ENCODE assay signal across 8 cellular contexts in the genomic region with DNA sequence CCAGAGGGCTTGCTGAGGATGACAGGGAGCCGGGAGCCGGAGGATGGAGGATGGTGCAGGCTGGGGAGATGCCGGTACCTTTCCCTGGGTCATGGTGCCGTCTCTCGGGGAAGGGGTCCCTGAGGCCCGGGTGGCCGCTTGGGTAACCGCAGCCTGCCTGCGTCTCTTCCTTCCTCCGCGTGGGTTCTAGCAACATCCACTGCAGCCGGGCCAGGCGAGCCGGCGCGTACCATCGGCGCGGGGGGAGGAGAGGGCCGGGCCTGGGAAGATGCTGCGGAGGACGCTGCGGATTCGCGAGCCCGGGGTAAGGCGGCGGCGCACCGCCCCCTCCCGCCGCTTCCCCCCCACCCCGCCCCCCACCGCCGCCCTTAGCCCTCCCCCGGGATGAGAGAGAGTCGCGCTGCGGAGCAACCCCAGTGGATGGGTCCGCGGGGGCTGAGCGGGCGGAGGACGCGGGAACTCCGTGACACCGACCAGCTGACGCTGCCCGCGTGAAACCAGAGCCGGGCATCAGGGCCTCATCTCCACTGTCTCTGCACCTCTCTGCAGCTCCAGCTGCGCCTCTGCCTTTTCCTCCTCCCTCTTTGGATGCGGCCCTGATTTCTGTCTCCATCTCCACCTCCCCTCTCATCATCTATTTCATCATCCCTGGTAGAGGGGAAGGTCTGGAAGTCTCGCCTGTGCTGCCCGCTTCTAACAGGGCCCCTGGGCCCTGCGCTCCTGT. TPM values are rescaled to one million over a fixed set of nuclear protein-coding genes. Genes with fewer than 3 reads are reported as not detected.
DNase-seq lines count a peak whose midpoint lies in the region; ATAC-seq and TF ChIP-seq lines count a peak whose summit lies in the region.

A gene (minus strand): TSS at position 201 of the 724 bp plus-strand sequence. CDS start 108 bp downstream, at position 93.

- CTCF ChIA-PET in CD4-positive, alpha-beta T cell (lab: Charles Lee), result no interaction called here

- no peak within 1 kb of the TSS for H3K27ac Mint-ChIP-seq in CD4-positive, alpha-beta T cell
- H3K27ac Mint-ChIP-seq in activated T-helper 17 cell treated with anti-CD3 and anti-CD28 coated beads, Interleukin-2, amount 50 U/mL, for 72 hours, result peak within 1 kb of the TSS; percentile 54
- H3K27ac Mint-ChIP-seq in osteocyte (ENCODE audit: unreplicated experiment), result peak within 1 kb of the TSS; percentile 64

- H3K4me1 Mint-ChIP-seq in CD4-positive, alpha-beta T cell (ENCODE audit: low read depth), result peaks cover 5% of the 10 kb centered on the region
- peaks cover 8% of the 10 kb centered on the region for H3K4me1 Mint-ChIP-seq in activated T-helper 17 cell treated with anti-CD3 and anti-CD28 coated beads, Interleukin-2, amount 50 U/mL, for 72 hours
- H3K4me1 Mint-ChIP-seq in osteocyte (ENCODE audit: unreplicated experiment), result peaks cover 11% of the 10 kb centered on the region

- no peaks in the 10 kb centered on the region for H3K9me3 ChIP-seq in CD4-positive, alpha-beta T cell (ENCODE audit: control insufficient read depth, low read length)

- peak within 1 kb of the TSS; percentile 44 for H3K4me3 ChIP-seq in fibroblast of villous mesenchyme (ENCODE audit: low read depth, low read length)

- no peak within 1 kb of the TSS for H3K27ac ChIP-seq in CD4-positive, alpha-beta T cell (ENCODE audit: low read depth, low read length)

- H3K27me3 Mint-ChIP-seq in CD4-positive, alpha-beta T cell, result peaks cover 15% of the 10 kb centered on the region
- peaks cover 7% of the 10 kb centered on the region for H3K27me3 Mint-ChIP-seq in activated T-helper 17 cell treated with anti-CD3 and anti-CD28 coated beads, Interleukin-2, amount 50 U/mL, for 72 hours
- no peaks in the 10 kb centered on the region for H3K27me3 Mint-ChIP-seq in osteocyte (ENCODE audit: unreplicated experiment)

- H3K4me3 Mint-ChIP-seq in CD4-positive, alpha-beta T cell, result peak within 1 kb of the TSS; percentile 88
- peak within 1 kb of the TSS; percentile 73 for H3K4me3 Mint-ChIP-seq in activated T-helper 17 cell treated with anti-CD3 and anti-CD28 coated beads, Interleukin-2, amount 50 U/mL, for 72 hours
- peak within 1 kb of the TSS; percentile 77 for H3K4me3 Mint-ChIP-seq in osteocyte (ENCODE audit: unreplicated experiment)

- no peak for TF ChIP-seq CTCF in CD4-positive, alpha-beta T cell (IDR thresholded peaks at IDR 0.05)
- TF ChIP-seq CTCF in fibroblast of villous mesenchyme (IDR thresholded peaks at IDR 0.05; ENCODE audit: insufficient read depth, low read depth, low read length) (no peak), osteocyte (IDR thresholded peaks at IDR 0.05) (no peak)

- DNase-seq in CD4-positive, alpha-beta T cell, result peak; percentile 16 to 54 (median 33)
- peak; percentile 83 for DNase-seq in NCI-H2171 treated with DMSO at 0.1 percent for 48 hours (lab: John Stamatoyannopoulos, UW)
- peak; percentile 86 for DNase-seq in fibroblast of villous mesenchyme (ENCODE audit: low read depth)
- DNase-seq in osteocyte (ENCODE audit: extremely low spot score, unreplicated experiment), result no peak
- peak; percentile 65 for DNase-seq in ureter (ENCODE audit: low spot score)
- DNase-seq in HuH-7 (ENCODE audit: low spot score), result no peak

- POLR2A ChIA-PET in CD4-positive, alpha-beta T cell (lab: Charles Lee), result no interaction called here

- peak; percentile 84 for ATAC-seq in CD4-positive, alpha-beta T cell (ENCODE audit: poor library complexity)
- peak; percentile 80 for ATAC-seq in activated T-helper 17 cell treated with anti-CD3 and anti-CD28 coated beads, Interleukin-2, amount 50 U/mL, for 72 hours (replicated peaks)
- no peak for ATAC-seq in HG02870 (IDR thresholded peaks at IDR 0.05; ENCODE audit: unreplicated experiment)

- H3K9me3 Mint-ChIP-seq in CD4-positive, alpha-beta T cell, result no peaks in the 10 kb centered on the region
- no peaks in the 10 kb centered on the region for H3K9me3 Mint-ChIP-seq in activated T-helper 17 cell treated with anti-CD3 and anti-CD28 coated beads, Interleukin-2, amount 50 U/mL, for 72 hours
- H3K9me3 Mint-ChIP-seq in osteocyte (ENCODE audit: unreplicated experiment), result no peaks in the 10 kb centered on the region

- no peaks in the 10 kb centered on the region for H3K27me3 ChIP-seq in CD4-positive, alpha-beta T cell (ENCODE audit: control insufficient read depth, insufficient read depth, low read length)

- intact Hi-C loops in CD4-positive, alpha-beta T cell (cut with DNase I, micrococcal nuclease), result no loop called here

- H3K36me3 Mint-ChIP-seq in CD4-positive, alpha-beta T cell (ENCODE audit: low read depth), result no peaks in the 10 kb centered on the region
- no peaks in the 10 kb centered on the region for H3K36me3 Mint-ChIP-seq in activated T-helper 17 cell treated with anti-CD3 and anti-CD28 coated beads, Interleukin-2, amount 50 U/mL, for 72 hours (ENCODE audit: low read depth)
- H3K36me3 Mint-ChIP-seq in osteocyte (ENCODE audit: unreplicated experiment), result no peaks in the 10 kb centered on the region

RNA-seq across cellular contexts. Expression of the gene that starts here (rescaled TPM):
- not detected for total RNA-seq in CD4-positive, alpha-beta T cell
- 1 to 10 TPM in 1 of 2 donors, under 1 TPM in 1; 0.73 to 1.6 TPM for total RNA-seq in activated T-helper 17 cell treated with anti-CD3 and anti-CD28 coated beads, Interleukin-2, amount 50 U/mL, for 72 hours
- total RNA-seq in fibroblast of villous mesenchyme (3.0 and 3.9 TPM in 2 replicates), osteocyte (1.4 and 1.5 TPM in 2 replicates), ureter (6.2 TPM)

Comparison
In these comparisons a context has a peak if more than half of its experiments do, and no peak if none do; other contexts are left out.
1. Peak in DNase-seq and ATAC-seq in CD4-positive, alpha-beta T cell; RNA of the gene not detected or under 1 TPM.
2. DNase-seq: peak in NCI-H2171 treated with DMSO at 0.1 percent for 48 hours (single experiment), fibroblast of villous mesenchyme (single experiment) and ureter (single experiment); none in osteocyte (single experiment) and HuH-7 (single experiment).
3. Peak in every context shown above with its lines, with median percentiles within 50 percentile points of each other: H3K4me3 Mint-ChIP-seq.